In the genomic region with DNA sequence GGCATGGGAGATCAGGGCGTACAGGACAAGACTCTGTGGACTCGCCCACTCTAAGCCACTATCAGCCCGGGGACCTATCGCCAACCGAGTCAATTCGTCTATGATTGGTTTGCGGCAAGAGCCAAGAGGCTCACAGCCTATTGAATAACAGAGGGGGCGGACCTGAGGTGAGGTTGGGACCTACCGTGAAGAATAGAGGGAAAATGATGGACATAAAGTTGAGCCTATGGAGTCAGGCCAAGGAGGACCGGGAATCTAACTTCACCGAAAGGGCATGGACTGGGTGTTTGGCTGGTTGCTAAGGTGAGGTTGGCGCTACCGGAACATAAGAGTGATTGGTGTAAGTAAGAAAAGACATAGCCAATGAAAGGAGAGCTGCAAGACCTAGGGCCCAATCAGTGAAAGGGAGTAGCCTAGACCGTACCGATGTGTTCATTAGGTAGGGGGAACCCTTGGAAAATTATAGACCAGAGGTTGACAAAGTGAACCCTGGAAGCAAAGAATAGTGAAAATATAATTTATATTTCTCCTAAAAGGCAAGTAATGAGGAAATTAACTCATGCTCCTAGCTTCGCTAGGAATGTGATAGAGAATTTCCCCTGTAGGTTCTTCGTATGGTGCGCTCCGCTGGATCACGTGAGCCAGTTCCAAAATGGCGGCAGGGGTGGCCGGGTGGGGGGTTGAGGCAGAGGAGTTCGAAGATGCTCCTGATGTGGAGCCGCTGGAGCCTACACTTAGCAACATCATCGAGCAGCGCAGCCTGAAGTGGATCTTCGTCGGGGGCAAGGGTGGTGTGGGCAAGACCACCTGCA, we compare ENCODE assay signal across 7 cellular contexts. TPM values are rescaled to one million over a fixed set of nuclear protein-coding genes. Genes with fewer than 3 reads are reported as not detected.
DNase-seq lines count a peak whose midpoint lies in the region; ATAC-seq, FAIRE-seq and TF ChIP-seq lines count a peak whose summit lies in the region.

A gene (plus strand): TSS at position 644 of the 812 bp plus-strand sequence. CDS start 9 bp downstream, at position 653.

- POLR2A ChIA-PET in GM12878 (lab: Charles Lee): interaction anchor here (0.6 to 3.1 kb wide), 5 partner anchors 15 to 404 kb away, joined by 3 to 26 read pairs (median 3); a partner anchor contains a TSS

- H3K36me3 ChIP-seq in GM12878 (ENCODE audit: control insufficient read depth in 2 of 2, insufficient read depth in 2 of 2, low read length in 1 of 2): 0 out of 4 replicates have a peak, but pooled peaks cover 0 to 1% of the 10 kb centered on the region in 2 experiments

- TF ChIP-seq EP300 in GM12878 (IDR thresholded peaks at IDR 0.05; ENCODE audit: borderline replicate concordance in 1 of 2, control insufficient read depth in 1 of 2, low read depth in 2 of 2, low read length in 2 of 2): no peak

- H4K20me1 ChIP-seq in GM12878 (ENCODE audit: control insufficient read depth, insufficient read depth): peaks cover 5% of the 10 kb centered on the region

- H3K4me2 ChIP-seq in GM12878 (ENCODE audit: control insufficient read depth, insufficient read depth): peak within 1 kb of the TSS; percentile 91

- FAIRE-seq in GM18507 (lab: Jason Lieb, UNC) (peak; percentile 99), GM12878 (lab: Jason Lieb, UNC) (peak; percentile 100)

- H3K4me1 ChIP-seq in GM12878 (ENCODE audit: control insufficient read depth, insufficient read depth, low read length): peaks cover 20% of the 10 kb centered on the region

- H3K9me3 ChIP-seq in GM12878 (replicated peaks; ENCODE audit: control insufficient read depth, insufficient read depth, low read length): no peaks in the 10 kb centered on the region; the same call in 2 of the 3 replicates

- no TSS peak for BruUV-seq in GM12878 (replicated peaks; lab: Mats Ljungman, UMichigan)

- no peaks in the 10 kb centered on the region for H3K27me3 ChIP-seq in GM12878 (replicated peaks in 1 of 2; ENCODE audit: control insufficient read depth in 2 of 2, insufficient read depth in 2 of 2, low read length in 1 of 2)

- in situ Hi-C loops in GM12878 (cut with MboI): no loop called here

- H3K27ac ChIP-seq in GM12878 (ENCODE audit: control insufficient read depth, insufficient read depth): peak within 1 kb of the TSS; percentile 98

- DNase-seq in GM18507 (ENCODE audit: extremely low spot score, insufficient read length, low read depth) (peak; percentile 82), NCI-H2029 (lab: John Stamatoyannopoulos, UW) (peak; percentile 100), T1000 (lab: John Stamatoyannopoulos, UW) (peak; percentile 96), GM12878 (ENCODE audit: low read depth, low spot score) (peak; percentile 99), hypothalamus (lab: John Stamatoyannopoulos, UW) (peak in 50 of 51 donors; percentile 31 to 96 (median 84)), retinal pigment epithelial cell (ENCODE audit: low read depth) (peak; percentile 100)

- intact Hi-C loops in GM12878 (cut with micrococcal nuclease; ENCODE audit: unreplicated experiment): no loop called here

- TF ChIP-seq CTCF in GM12878 (IDR thresholded peaks at IDR 0.05 in 2 of 3, conservative IDR thresholded peaks at IDR 0.05 in 1 of 3; ENCODE audit: control insufficient read depth in 2 of 3, extremely low read depth in 1 of 3, insufficient read depth in 1 of 3, low read depth in 3 of 3, low read length in 3 of 3): no peak
- no peak for TF ChIP-seq CTCF in retinal pigment epithelial cell (conservative IDR thresholded peaks at IDR 0.05; ENCODE audit: low read depth, low read length)

- H3K9ac ChIP-seq in GM12878 (ENCODE audit: control insufficient read depth, insufficient read depth, low read length): peak within 1 kb of the TSS; percentile 88

- ATAC-seq in HG02973 (IDR thresholded peaks at IDR 0.05; ENCODE audit: unreplicated experiment) (peak; percentile 65), GM12878 (peak; percentile 92)

- WGBS in GM12878 (ENCODE audit: insufficient coverage, insufficient replicate concordance, low lambda C conversion rate, missing lambda C conversion rate): 2% methylated on average over 28 of the region's 28 CpGs

- no peak for TF ChIP-seq RAD21 in GM12878 (IDR thresholded peaks at IDR 0.05; ENCODE audit: insufficient read depth, low read depth, low read length)

- CTCF ChIA-PET in GM12878 (lab: Yijun Ruan, JAX): interaction anchor here (0.6 to 3.8 kb wide), 11 partner anchors 10 to 62 kb away, joined by 3 to 19 read pairs (median 4); no protein-coding TSS in a partner anchor

- RAD21 ChIA-PET in GM12878 (lab: Charles Lee; ENCODE audit: unreplicated experiment): interaction anchor here (1.0 to 1.7 kb wide), 3 partner anchors 24 to 71 kb away, joined by 3 to 7 read pairs (median 4); a partner anchor contains a TSS

- H3K4me3 ChIP-seq in GM12878: peak within 1 kb of the TSS; percentile 90
- H3K4me3 ChIP-seq in retinal pigment epithelial cell (ENCODE audit: low read length): peak within 1 kb of the TSS; percentile 96

- SMC1A ChIA-PET in GM12878 (lab: Charles Lee; ENCODE audit: uncharacterized antibody, unreplicated experiment): interaction anchor here (0.7 to 1.8 kb wide), 6 partner anchors 14 to 40 kb away, joined by 3 to 6 read pairs (median 4); no protein-coding TSS in a partner anchor

- H3K79me2 ChIP-seq in GM12878 (ENCODE audit: control insufficient read depth, insufficient read depth, low read length): peaks cover 36% of the 10 kb centered on the region

- peak; percentile 93 for TF ChIP-seq POLR2A in GM12878 (IDR thresholded peaks at IDR 0.05; ENCODE audit: low read depth, low read length)

- peak within 1 kb of the TSS; percentile 100 for H2AFZ ChIP-seq in GM12878 (ENCODE audit: control insufficient read depth, low read depth, low read length)

TF ChIP-seq in GM12878, 131 proteins besides CTCF, POLR2A, EP300 and RAD21 (continues in another document):
- TF ChIP-seq, protein P1, sequence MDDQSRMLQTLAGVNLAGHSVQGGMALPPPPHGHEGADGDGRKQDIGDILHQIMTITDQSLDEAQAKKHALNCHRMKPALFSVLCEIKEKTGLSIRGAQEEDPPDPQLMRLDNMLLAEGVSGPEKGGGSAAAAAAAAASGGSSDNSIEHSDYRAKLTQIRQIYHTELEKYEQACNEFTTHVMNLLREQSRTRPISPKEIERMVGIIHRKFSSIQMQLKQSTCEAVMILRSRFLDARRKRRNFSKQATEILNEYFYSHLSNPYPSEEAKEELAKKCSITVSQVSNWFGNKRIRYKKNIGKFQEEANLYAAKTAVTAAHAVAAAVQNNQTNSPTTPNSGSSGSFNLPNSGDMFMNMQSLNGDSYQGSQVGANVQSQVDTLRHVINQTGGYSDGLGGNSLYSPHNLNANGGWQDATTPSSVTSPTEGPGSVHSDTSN (IDR thresholded peaks at IDR 0.05; ENCODE audit: insufficient replicate concordance, low read depth, low read length): peak; percentile 90
- TF ChIP-seq CREM (IDR thresholded peaks at IDR 0.05; ENCODE audit: low read depth): 0 out of 2 replicates have a peak, but pooled peaks have one; percentile 12
- TF ChIP-seq, protein P2, sequence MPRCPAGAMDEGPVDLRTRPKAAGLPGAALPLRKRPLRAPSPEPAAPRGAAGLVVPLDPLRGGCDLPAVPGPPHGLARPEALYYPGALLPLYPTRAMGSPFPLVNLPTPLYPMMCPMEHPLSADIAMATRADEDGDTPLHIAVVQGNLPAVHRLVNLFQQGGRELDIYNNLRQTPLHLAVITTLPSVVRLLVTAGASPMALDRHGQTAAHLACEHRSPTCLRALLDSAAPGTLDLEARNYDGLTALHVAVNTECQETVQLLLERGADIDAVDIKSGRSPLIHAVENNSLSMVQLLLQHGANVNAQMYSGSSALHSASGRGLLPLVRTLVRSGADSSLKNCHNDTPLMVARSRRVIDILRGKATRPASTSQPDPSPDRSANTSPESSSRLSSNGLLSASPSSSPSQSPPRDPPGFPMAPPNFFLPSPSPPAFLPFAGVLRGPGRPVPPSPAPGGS (IDR thresholded peaks at IDR 0.05; ENCODE audit: borderline replicate concordance, insufficient read depth, low read depth, low read length, poor library complexity, severe bottlenecking): no peak

RNA-seq across cellular contexts. Expression of the gene that starts here (rescaled TPM):
- total RNA-seq in GM12878 (2013; cell fraction: nucleolus; rRNA removed): 6.7 and 10.6 TPM in 2 replicates
- 109 and 118 TPM in 2 replicates for total RNA-seq in GM12878 (2014; rRNA removed)
- 56.2 and 61.4 TPM in 2 replicates for total RNA-seq in GM12878 (2014; rRNA removed; fragmentation: Illumina TruSeq; extraction: Trizol)
- 75.3 and 84.0 TPM in 2 replicates for total RNA-seq in GM12878 (2021)
- 52.8 TPM for polyA plus RNA-seq in GM12878 (2011; ENCODE audit: low read depth)
- polyA plus RNA-seq in GM12878 (2011; rRNA removed): 57.3 and 121 TPM in 2 replicates
- 140 and 205 TPM in 2 replicates for polyA plus RNA-seq in GM12878 (2011; cell fraction: cytosol; rRNA removed)
- 126 and 133 TPM in 2 replicates for polyA plus RNA-seq in GM12878 (2011; cell fraction: nucleus; rRNA removed)
- polyA plus RNA-seq in GM12878 (2012): 60.3 and 78.8 TPM in 2 replicates
- 22.7 and 76.6 TPM in 2 replicates for polyA plus RNA-seq in GM12878 (2014; fragmentation: Illumina TruSeq; extraction: Trizol)
- polyA plus RNA-seq in GM12878 (2014; fragmentation: Nextera tagmentation; extraction: Ambion mirVana): 10 to 100 TPM; 14.5 to 22.0 TPM
- 144 and 156 TPM in 2 replicates for polyA plus RNA-seq in GM12878 (2014; rRNA removed)
- polyA plus RNA-seq in GM12878 (2016; fragmentation: Nextera tagmentation; extraction: Ambion mirVana): 100 to 1,000 TPM; 126 to 139 TPM
- polyA minus RNA-seq in GM12878 (2011; rRNA and poly(A)+ RNA removed): 56.2 and 89.3 TPM in 2 replicates
- polyA minus RNA-seq in GM12878 (2011; cell fraction: cytosol; rRNA and poly(A)+ RNA removed): 28.9 and 31.8 TPM in 2 replicates
- 11.1 and 15.2 TPM in 2 replicates for polyA minus RNA-seq in GM12878 (2011; cell fraction: nucleus; rRNA and poly(A)+ RNA removed)

Comparison
In these comparisons a context has a peak if more than half of its experiments do, and no peak if none do; other contexts are left out.
1. Peak in every context shown above with its lines: DNase-seq, ATAC-seq, H3K4me3 ChIP-seq and H3K27ac ChIP-seq.